In the genomic region with DNA sequence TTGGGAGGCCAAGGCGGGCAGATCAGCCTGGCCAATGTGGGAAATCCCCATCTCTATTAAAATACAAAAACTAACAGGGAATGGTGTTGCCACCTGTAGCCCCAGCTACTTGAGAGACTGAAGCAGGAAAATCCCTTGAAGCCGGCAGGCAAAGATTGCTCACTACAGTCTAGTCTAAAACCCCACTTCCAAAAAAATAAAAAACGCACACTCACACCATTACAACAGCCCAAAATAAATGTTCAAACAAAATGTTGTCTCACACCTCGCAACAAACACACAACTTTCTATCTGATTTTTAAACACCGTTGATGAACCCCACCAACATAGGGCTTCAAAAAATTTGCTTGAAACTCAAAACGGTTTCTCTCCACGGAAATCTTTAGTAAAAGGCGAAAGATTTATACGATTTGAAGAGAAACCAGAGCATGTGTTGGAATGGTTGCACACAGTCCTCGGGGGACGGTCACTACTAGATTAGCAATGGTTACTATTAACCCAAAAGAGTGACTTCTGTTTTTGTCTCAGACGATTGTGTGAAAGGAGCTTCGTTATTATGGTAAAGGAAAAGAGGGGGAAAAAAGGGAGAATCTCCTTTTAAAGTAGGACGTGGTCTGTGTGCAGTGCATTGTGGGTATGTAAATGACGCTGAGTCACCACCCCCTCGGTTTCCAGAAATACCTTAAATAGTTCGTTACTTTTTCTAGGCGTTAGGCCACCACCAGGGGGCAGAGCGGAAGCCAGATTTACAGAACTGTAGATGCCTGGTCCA, we compare ENCODE assay signal across 8 cellular contexts. TPM values are rescaled to one million over a fixed set of nuclear protein-coding genes. Genes with fewer than 3 reads are reported as not detected.
DNase-seq lines count a peak whose midpoint lies in the region; ATAC-seq and TF ChIP-seq lines count a peak whose summit lies in the region.

Gene RNU5D-1, minus strand, starts transcription at position 430 of the 772 bp plus-strand sequence.

- no peaks in the 10 kb centered on the region for H3K9me3 ChIP-seq in OCI-LY7 (ENCODE audit: low read length)
- H3K9me3 ChIP-seq in esophagus (ENCODE audit: control insufficient read depth in 2 of 2, insufficient read depth in 1 of 2, low read depth in 1 of 2, low read length in 1 of 2): no peaks in the 10 kb centered on the region
- no peaks in the 10 kb centered on the region for H3K9me3 ChIP-seq in muscle layer of colon (ENCODE audit: low read length)

- POLR2A ChIA-PET in OCI-LY7 (lab: Charles Lee): interaction anchor here (0.5 to 9.1 kb wide), 35 partner anchors 9 to 870 kb away, joined by 3 to 147 read pairs (median 5); partner anchors contain the start of genes ARMH1, BTBD19, HECTD3 and PLK3

- H3K27ac ChIP-seq in OCI-LY7 (ENCODE audit: low read depth, low read length, poor library complexity, severe bottlenecking) (peak within 1 kb of the TSS; percentile 96), esophagus (ENCODE audit: low read depth in 2 of 2, low read length in 1 of 2) (peak within 1 kb of the TSS; percentile 87), muscle layer of colon (ENCODE audit: low read depth, low read length) (peak within 1 kb of the TSS; percentile 91)

- BruUV-seq in OCI-LY7 (replicated peaks; lab: Mats Ljungman, UMichigan): TSS peak; percentile 99

- H3K27ac Mint-ChIP-seq in IgD-negative memory B cell: peak within 1 kb of the TSS; percentile 97 to 100 (median 100)

- WGBS in esophagus, 2 donors: 1% methylated on average over 19 of the region's 19 CpGs

- H3K36me3 Mint-ChIP-seq in IgD-negative memory B cell: no peaks in the 10 kb centered on the region

- H3K4me1 Mint-ChIP-seq in IgD-negative memory B cell: peaks cover 12 to 22% (median 17%) of the 10 kb centered on the region in 3 donors

- H2AFZ ChIP-seq in OCI-LY7 (ENCODE audit: low read length): peak within 1 kb of the TSS; percentile 82

- CTCF ChIA-PET in OCI-LY7 (lab: Charles Lee; ENCODE audit: unreplicated experiment): interaction anchor here (0.6 to 1.3 kb wide), 2 partner anchors 78 to 639 kb away, joined by 3 to 8 read pairs; no protein-coding TSS in a partner anchor

- TF ChIP-seq CTCF in OCI-LY7 (conservative IDR thresholded peaks at IDR 0.05; ENCODE audit: low read length): peak; percentile 91

- peak; percentile 99 for DNase-seq in DMS153 treated with DMSO at 0.1 percent for 48 hours (lab: John Stamatoyannopoulos, UW; ENCODE audit: unreplicated experiment)
- peak; percentile 98 for DNase-seq in OCI-LY7 (ENCODE audit: low spot score)
- peak; percentile 95 for DNase-seq in activated T-cell treated with anti-CD3 and anti-CD28 coated beads for 4 hours
- peak; percentile 87 to 92 for DNase-seq in stimulated activated CD8-positive, alpha-beta memory T cell treated with anti-CD3 and anti-CD28 coated beads, Interleukin-7, amount 100 ng/mL, for 1 hour (ENCODE audit: low read depth in 2 of 2)

- H3K36me3 ChIP-seq in OCI-LY7 (ENCODE audit: insufficient read depth, low read length) (no peaks in the 10 kb centered on the region), esophagus (ENCODE audit: control insufficient read depth in 2 of 2, insufficient read depth in 2 of 2, low read length in 1 of 2) (no peaks in the 10 kb centered on the region), muscle layer of colon (ENCODE audit: insufficient read depth, low read length) (no peaks in the 10 kb centered on the region)

- peak within 1 kb of the TSS; percentile 46 for H3K4me3 ChIP-seq in OCI-LY7 (ENCODE audit: low read depth, low read length, poor library complexity, severe bottlenecking)
- H3K4me3 ChIP-seq in esophagus (ENCODE audit: low read depth in 1 of 2, low read length in 2 of 2): no peak within 1 kb of the TSS
- peak within 1 kb of the TSS in 1 of 2 donors; percentile 38 for H3K4me3 ChIP-seq in muscle layer of colon (ENCODE audit: low read depth in 1 of 2, low read length in 2 of 2)

- no peaks in the 10 kb centered on the region for H4K20me1 ChIP-seq in OCI-LY7 (ENCODE audit: insufficient read depth, low read length)

- H3K79me2 ChIP-seq in OCI-LY7 (ENCODE audit: insufficient read depth, low read depth, low read length): no peaks in the 10 kb centered on the region

- H3K9me2 ChIP-seq in OCI-LY7 (ENCODE audit: insufficient read depth, low read length): no peaks in the 10 kb centered on the region

- no peaks in the 10 kb centered on the region for H3K27me3 Mint-ChIP-seq in IgD-negative memory B cell

- intact Hi-C loops in OCI-LY7 (cut with micrococcal nuclease; ENCODE audit: unreplicated experiment): loop anchor here (1.0 to 10.0 kb wide), 5 partner anchors 10 to 764 kb away; partner anchors contain the start of genes RPS8, TESK2 and UROD

- H3K9me3 Mint-ChIP-seq in IgD-negative memory B cell: no peaks in the 10 kb centered on the region

- peak within 1 kb of the TSS; percentile 66 for H3K4me2 ChIP-seq in OCI-LY7 (ENCODE audit: low read length)

- H3K4me1 ChIP-seq in OCI-LY7 (ENCODE audit: insufficient read depth, low read length, poor library complexity, severe bottlenecking): peaks cover 52% of the 10 kb centered on the region
- H3K4me1 ChIP-seq in esophagus (ENCODE audit: control insufficient read depth in 2 of 2, insufficient read depth in 2 of 2, low read length in 1 of 2): no peaks in the 10 kb centered on the region
- peaks cover 9% of the 10 kb centered on the region for H3K4me1 ChIP-seq in muscle layer of colon (ENCODE audit: insufficient read depth, low read length)

- H3K9ac ChIP-seq in muscle layer of colon (ENCODE audit: low read length): peak within 1 kb of the TSS; percentile 90

- H3K27me3 ChIP-seq in esophagus (ENCODE audit: control insufficient read depth in 1 of 2, insufficient read depth in 2 of 2, low read length in 2 of 2): no peaks in the 10 kb centered on the region
- no peaks in the 10 kb centered on the region for H3K27me3 ChIP-seq in muscle layer of colon (ENCODE audit: control insufficient read depth in 1 of 2, insufficient read depth in 2 of 2, low read length in 2 of 2)

- ATAC-seq in GM21576 (IDR thresholded peaks at IDR 0.05; ENCODE audit: unreplicated experiment): peak; percentile 54

- peak within 1 kb of the TSS; percentile 78 to 87 (median 82) for H3K4me3 Mint-ChIP-seq in IgD-negative memory B cell

RNA-seq across cellular contexts. Expression of gene RNU5D-1, which starts in this region (rescaled TPM):
- polyA plus RNA-seq in IgD-negative memory B cell (not detected), esophagus (not detected)
- not detected in 2 replicates for total RNA-seq in OCI-LY7 (2014; rRNA removed; shearing (Covaris generic))
- total RNA-seq in OCI-LY7 (2022): not detected in 2 replicates

Comparison
In these comparisons a context has a peak if more than half of its experiments do, and no peak if none do; other contexts are left out.
1. Peak in DNase-seq, H3K4me3 ChIP-seq, H3K27ac ChIP-seq and H3K4me2 ChIP-seq in OCI-LY7; RNA of the gene not detected or under 1 TPM.